In genomic region chr1:220528049-220528678, GRCh38 we compare ENCODE assay signal across 8 cellular contexts. TPM values are rescaled to one million over a fixed set of nuclear protein-coding genes. Genes with fewer than 3 reads are reported as not detected.
DNase-seq lines count a peak whose midpoint lies in the region; ATAC-seq lines count a peak whose summit lies in the region.

MARK1 (plus strand) TSS chr1:220528136; CDS start chr1:220528823, 687 bp downstream.

- peak within 1 kb of the TSS; percentile 84 for H3K4me3 Mint-ChIP-seq in stimulated activated naive CD8-positive, alpha-beta T cell treated with anti-CD3 and anti-CD28 coated beads, Interleukin-15, Interleukin-2, amounts not matched to agents 100 ng/mL and 50 ng/mL, for 24 hours

- H3K27ac Mint-ChIP-seq in stimulated activated naive CD8-positive, alpha-beta T cell treated with anti-CD3 and anti-CD28 coated beads, Interleukin-15, Interleukin-2, amounts not matched to agents 100 ng/mL and 50 ng/mL, for 24 hours: peak within 1 kb of the TSS; percentile 81

- peaks cover 75% of the 10 kb centered on the region for H3K27me3 Mint-ChIP-seq in stimulated activated naive CD8-positive, alpha-beta T cell treated with anti-CD3 and anti-CD28 coated beads, Interleukin-15, Interleukin-2, amounts not matched to agents 100 ng/mL and 50 ng/mL, for 24 hours

- no peaks in the 10 kb centered on the region for H3K9me3 Mint-ChIP-seq in stimulated activated naive CD8-positive, alpha-beta T cell treated with anti-CD3 and anti-CD28 coated beads, Interleukin-15, Interleukin-2, amounts not matched to agents 100 ng/mL and 50 ng/mL, for 24 hours

- H3K36me3 Mint-ChIP-seq in stimulated activated naive CD8-positive, alpha-beta T cell treated with anti-CD3 and anti-CD28 coated beads, Interleukin-15, Interleukin-2, amounts not matched to agents 100 ng/mL and 50 ng/mL, for 24 hours (ENCODE audit: low read depth): no peaks in the 10 kb centered on the region

- in situ Hi-C loops in Caki2 (cut with HindIII; ENCODE audit: low pct_unique_long_range_greater_than_20kb, low sequenced_read_pairs): no loop called here

- DNase-seq in Caki2 (ENCODE audit: low read depth) (peak; percentile 73), SHP77 treated with DMSO at 0.1 percent for 48 hours (lab: John Stamatoyannopoulos, UW) (peak; percentile 45), dedifferentiated amniotic fluid mesenchymal stem cell (ENCODE audit: extremely low spot score) (peak; percentile 19), left lobe of liver (ENCODE audit: low spot score) (peak; percentile 47), T-helper 9 cell (no peak)

- H3K4me1 Mint-ChIP-seq in stimulated activated naive CD8-positive, alpha-beta T cell treated with anti-CD3 and anti-CD28 coated beads, Interleukin-15, Interleukin-2, amounts not matched to agents 100 ng/mL and 50 ng/mL, for 24 hours (ENCODE audit: low read depth): peaks cover 17% of the 10 kb centered on the region

- peak; percentile 73 for ATAC-seq in GM19351 (IDR thresholded peaks at IDR 0.05; ENCODE audit: unreplicated experiment)
- ATAC-seq in HG03520 (IDR thresholded peaks at IDR 0.05; ENCODE audit: unreplicated experiment): peak; percentile 50
- peak; percentile 85 for ATAC-seq in left lobe of liver

RNA-seq across cellular contexts. Expression of gene MARK1, which starts in this region (rescaled TPM):
- total RNA-seq in Caki2 (2014; rRNA removed; shearing (Covaris generic); ENCODE audit: low replicate concordance): 1.1 and 2.0 TPM in 2 replicates
- total RNA-seq in left lobe of liver: 0.38 TPM

Comparison
In these comparisons a context has a peak if more than half of its experiments do, and no peak if none do; other contexts are left out.
1. Peak in DNase-seq and ATAC-seq in left lobe of liver; RNA of the gene not detected or under 1 TPM.